In genomic region chr14:69027242-69027913, GRCh38 we compare ENCODE assay signal across 3 cellular contexts.
TF ChIP-seq lines count a peak whose summit lies in the region.

No MANE protein-coding gene starts in this region.

TF ChIP-seq in GM23338, 12 proteins besides CTCF, POLR2A, EP300 and RAD21 (continues in another document):
- TF ChIP-seq EZH2 (IDR thresholded peaks at IDR 0.05; ENCODE audit: low read depth, unreplicated experiment) (no peak), ZNF331 (CRISPR knock-in tag; IDR thresholded peaks at IDR 0.05; ENCODE audit: low read depth) (no peak), ZNF462 (CRISPR knock-in tag; IDR thresholded peaks at IDR 0.05) (no peak), ZNF114 (CRISPR knock-in tag; IDR thresholded peaks at IDR 0.05) (no peak)

TF ChIP-seq in IMR-90, 13 proteins besides CTCF, POLR2A, EP300 and RAD21:
- no peak for TF ChIP-seq CHD1 (IDR thresholded peaks at IDR 0.05; ENCODE audit: low read depth, low read length)
- no peak for TF ChIP-seq NFE2L2 (IDR thresholded peaks at IDR 0.05; ENCODE audit: low read depth, low read length)
- TF ChIP-seq SMC3 (IDR thresholded peaks at IDR 0.05; ENCODE audit: low read depth, low read length) = no peak
- TF ChIP-seq MXI1 (IDR thresholded peaks at IDR 0.05; ENCODE audit: borderline replicate concordance, low read depth, low read length) = no peak
- no peak for TF ChIP-seq RFX5 (IDR thresholded peaks at IDR 0.05; ENCODE audit: low read depth, low read length)
- no peak for TF ChIP-seq CEBPB (IDR thresholded peaks at IDR 0.05; ENCODE audit: low read depth, low read length)
- TF ChIP-seq BHLHE40 (IDR thresholded peaks at IDR 0.05; ENCODE audit: low read depth, low read length) = no peak
- no peak for TF ChIP-seq MAFK (IDR thresholded peaks at IDR 0.05; ENCODE audit: low read depth, low read length)
- TF ChIP-seq MAZ (IDR thresholded peaks at IDR 0.05; ENCODE audit: borderline replicate concordance, low read depth, low read length) = no peak
- TF ChIP-seq RCOR1 (IDR thresholded peaks at IDR 0.05; ENCODE audit: insufficient replicate concordance, low read length) = no peak
- TF ChIP-seq USF2 (IDR thresholded peaks at IDR 0.05; ENCODE audit: low read depth, low read length) = no peak
- TF ChIP-seq FOS (IDR thresholded peaks at IDR 0.05; ENCODE audit: low read depth, low read length) = no peak
- TF ChIP-seq ELK1 (IDR thresholded peaks at IDR 0.05; ENCODE audit: borderline replicate concordance, low read depth, low read length) = no peak
TF ChIP-seq in IMR-90: peak in this region for 0.

TF ChIP-seq in H1, 55 proteins besides CTCF, POLR2A, EP300 and RAD21:
- TF ChIP-seq USF2 (IDR thresholded peaks at IDR 0.05; ENCODE audit: low read length) = no peak
- no peak for TF ChIP-seq BACH1 (IDR thresholded peaks at IDR 0.05; ENCODE audit: low read length)
- TF ChIP-seq SP2 (IDR thresholded peaks at IDR 0.05; ENCODE audit: low read length) = no peak
- no peak for TF ChIP-seq ATF3 (IDR thresholded peaks at IDR 0.05; ENCODE audit: insufficient read depth, low read depth, low read length)
- TF ChIP-seq CTBP2 (IDR thresholded peaks at IDR 0.05; ENCODE audit: borderline replicate concordance, insufficient read depth, insufficient read length, low read length) = no peak
- no peak for TF ChIP-seq CBX8 (IDR thresholded peaks at IDR 0.05; ENCODE audit: borderline replicate concordance, low read depth, low read length)
- TF ChIP-seq CREB1 (IDR thresholded peaks at IDR 0.05) = no peak
- no peak for TF ChIP-seq YY1 (IDR thresholded peaks at IDR 0.05; ENCODE audit: low read depth, low read length)
- no peak for TF ChIP-seq ZNF274 (IDR thresholded peaks at IDR 0.05; ENCODE audit: borderline replicate concordance, extremely low read depth, low read length)
- TF ChIP-seq TCF12 (IDR thresholded peaks at IDR 0.05; ENCODE audit: low read depth, low read length) = no peak
TF ChIP-seq in H1: peak in this region for 0.
